Comparison of ENCODE assay signal across 9 cellular contexts in the genomic region with DNA sequence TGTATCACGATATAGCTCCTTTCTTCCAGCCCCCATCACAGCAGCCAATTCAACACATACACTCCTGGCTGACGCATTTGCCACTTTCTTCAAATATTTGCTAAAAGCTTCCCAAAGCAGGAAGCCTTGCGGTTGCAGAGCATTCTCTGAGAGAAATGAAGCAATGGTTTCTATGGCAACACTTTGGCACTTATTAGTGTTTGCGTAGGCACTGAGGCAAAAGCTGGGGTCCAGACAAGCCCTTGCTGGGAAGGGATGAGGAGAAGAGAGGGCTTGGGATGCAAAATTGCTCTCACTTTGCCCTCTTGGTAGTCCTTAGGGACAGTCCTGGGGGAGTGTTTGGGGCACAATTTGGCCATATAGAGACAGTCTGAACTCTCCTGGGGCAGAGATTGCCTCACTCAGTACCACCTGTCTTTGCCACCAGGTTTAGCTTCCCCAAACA. TPM values are rescaled to one million over a fixed set of nuclear protein-coding genes. Genes with fewer than 3 reads are reported as not detected.
DNase-seq lines count a peak whose midpoint lies in the region; ATAC-seq, FAIRE-seq and TF ChIP-seq lines count a peak whose summit lies in the region.
"Had no signal": no experiment of that assay in that cellular context is flagged by ENCODE, and none has a peak within 500 bp of the region (broad histone marks: within the 10 kb centered on the region; RNA-seq: fewer than 3 reads in every experiment).

No MANE protein-coding gene starts in this region.

- no peak overlapping the region for H3K4me3 ChIP-seq in SJCRH30
- H3K4me3 ChIP-seq in keratinocyte (ENCODE audit: control insufficient read depth in 2 of 3, extremely low read depth in 1 of 3, insufficient read depth in 2 of 3, low read depth in 1 of 3, low read length in 3 of 3), result no peak overlapping the region

- no peaks in the 10 kb centered on the region for H3K79me2 ChIP-seq in keratinocyte (ENCODE audit: control insufficient read depth, insufficient read depth, low read length)

- FAIRE-seq in keratinocyte (lab: Jason Lieb, UNC), result peak; percentile 13

- no peak overlapping the region for H3K9ac ChIP-seq in keratinocyte (ENCODE audit: control insufficient read depth, extremely low read depth, insufficient read depth, low read length)

- H3K9me3 ChIP-seq in SJCRH30 (replicated peaks) (0 out of 2 replicates have a peak, but pooled peaks cover 3% of the 10 kb centered on the region), keratinocyte (ENCODE audit: control insufficient read depth, low read depth, low read length) (no peaks in the 10 kb centered on the region)

- H2AFZ ChIP-seq in keratinocyte (ENCODE audit: control insufficient read depth, low read length), result no peak overlapping the region

- no peaks in the 10 kb centered on the region for H3K27me3 ChIP-seq in SJCRH30
- H3K27me3 ChIP-seq in keratinocyte (ENCODE audit: control insufficient read depth, extremely low read depth, insufficient read depth, low read length), result peaks cover 6% of the 10 kb centered on the region

- H3K36me3 ChIP-seq in SJCRH30 (no peaks in the 10 kb centered on the region), keratinocyte (ENCODE audit: control insufficient read depth in 2 of 2, extremely low read depth in 1 of 2, insufficient read depth in 2 of 2, low read length in 2 of 2) (no peaks in the 10 kb centered on the region)

- DNase-seq in DMS53 (lab: John Stamatoyannopoulos, UW) (peak; percentile 94), SJCRH30 (peak; percentile 16 to 41), keratinocyte (ENCODE audit: low read depth, low spot score) (peak; percentile 28), NCI-H187 treated with DMSO at 0.1 percent for 48 hours (lab: John Stamatoyannopoulos, UW) (no peak), NAMALWA (ENCODE audit: low spot score) (no peak)
- DNase-seq in activated effector memory CD4-positive, alpha-beta T cell treated with Interleukin-2 at 50 U/mL for 16 hours, result no peak
- DNase-seq: activated B cell treated with CpG ODN at 0.5 μM for 24 hours had no signal

- no peaks in the 10 kb centered on the region for H3K9me1 ChIP-seq in keratinocyte (ENCODE audit: control insufficient read depth, extremely low read depth, insufficient read depth, low read length)

- H3K27ac ChIP-seq in SJCRH30 (no peak overlapping the region), keratinocyte (ENCODE audit: control insufficient read depth, insufficient read depth, low read length) (peak overlapping the region; percentile 7)

- peaks cover 15% of the 10 kb centered on the region for H3K4me1 ChIP-seq in SJCRH30
- H3K4me1 ChIP-seq in keratinocyte (ENCODE audit: control insufficient read depth, extremely low read depth, insufficient read depth, low read length), result peaks cover 3% of the 10 kb centered on the region

- H4K20me1 ChIP-seq in keratinocyte (ENCODE audit: control insufficient read depth, extremely low read depth, insufficient read depth, low read length), result no peaks in the 10 kb centered on the region

- ATAC-seq in HG02798 (IDR thresholded peaks at IDR 0.05; ENCODE audit: poor library complexity, unreplicated experiment), result peak; percentile 51
- ATAC-seq in GM21528 (IDR thresholded peaks at IDR 0.05; ENCODE audit: low FRiP score, unreplicated experiment), result no peak

- dilution Hi-C loops in keratinocyte (cut with MboI; ENCODE audit: extremely low pct_ligation_motif_present, low sequenced_read_pairs), result no loop called here

- H3K4me2 ChIP-seq in keratinocyte (ENCODE audit: control insufficient read depth, extremely low read depth, insufficient read depth, low read depth, low read length), result peak overlapping the region; percentile 1

- no peak for TF ChIP-seq CTCF in keratinocyte (optimal IDR thresholded peaks at IDR 0.05 in 1 of 3, IDR thresholded peaks at IDR 0.05 in 1 of 3, conservative IDR thresholded peaks at IDR 0.05 in 1 of 3; ENCODE audit: extremely low read depth in 1 of 3, insufficient read depth in 2 of 3, low read length in 3 of 3)

RNA-seq across cellular contexts. Expression of a gene that starts 55.0 kb away (rescaled TPM):
- 4.1 and 5.2 TPM in 2 replicates for total RNA-seq in SJCRH30 (2014; rRNA removed; shearing (Covaris generic))
- 0.27 to 0.37 TPM (median 0.34 TPM) in 3 replicates for polyA plus RNA-seq in keratinocyte
- not detected for polyA plus RNA-seq in keratinocyte (2011; ENCODE audit: low read depth)
- 0.05 and 0.18 TPM in 2 replicates for polyA plus RNA-seq in keratinocyte (2011; cell fraction: cytosol; rRNA removed)
- polyA plus RNA-seq in keratinocyte (2011; cell fraction: nucleus; rRNA removed), result 0.43 and 0.60 TPM in 2 replicates
- polyA plus RNA-seq in keratinocyte (2012; ENCODE audit: low replicate concordance), result 0.17 TPM in 1 of 2 replicates, not detected in the other
- 0.26 to 0.74 TPM in 2 of 3 replicates, not detected in the other for polyA minus RNA-seq in keratinocyte
- not detected for polyA minus RNA-seq in keratinocyte (2011; cell fraction: cytosol; rRNA and poly(A)+ RNA removed)
- 0.53 and 1.3 TPM in 2 replicates for polyA minus RNA-seq in keratinocyte (2011; cell fraction: nucleus; rRNA and poly(A)+ RNA removed)
- total RNA-seq: activated B cell treated with CpG ODN at 0.5 μM for 24 hours had no signal

Comparison
In these comparisons a context has a peak if more than half of its experiments do, and no peak if none do; other contexts are left out.
1. DNase-seq: peak in DMS53 (single experiment), SJCRH30 (2 of 2) and keratinocyte (single experiment); none in NCI-H187 treated with DMSO at 0.1 percent for 48 hours (single experiment), NAMALWA (single experiment) and activated effector memory CD4-positive, alpha-beta T cell treated with Interleukin-2 at 50 U/mL for 16 hours (single experiment).